ENCODE assay signal across 18 cellular contexts in the genomic region with DNA sequence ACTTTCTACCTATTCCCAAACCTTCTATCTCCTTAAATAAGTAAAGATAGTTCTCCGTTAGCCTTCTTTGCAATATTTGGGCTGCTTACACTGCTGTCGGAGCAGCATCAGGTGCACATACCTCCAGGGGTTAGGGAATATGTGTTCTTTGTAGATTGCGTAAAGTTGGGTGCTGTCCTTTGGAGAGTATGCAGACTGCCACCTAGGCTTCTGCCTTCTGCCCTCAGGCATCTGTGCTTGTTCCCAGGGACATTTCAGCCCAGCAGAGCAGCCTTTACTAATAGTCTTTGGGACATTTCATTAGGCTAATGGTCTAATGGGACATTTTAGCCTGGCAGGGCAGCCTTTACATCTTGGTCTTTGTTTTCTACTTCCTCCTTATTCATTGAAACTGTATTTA.
DNase-seq lines count a peak whose midpoint lies in the region; ATAC-seq and TF ChIP-seq lines count a peak whose summit lies in the region.
"Had no signal": no experiment of that assay in that cellular context is flagged by ENCODE, and none has a peak within 500 bp of the region (broad histone marks: within the 10 kb centered on the region; RNA-seq: fewer than 3 reads in every experiment).

No MANE protein-coding gene starts in this region.

- no peaks in the 10 kb centered on the region for H3K79me2 ChIP-seq in GM23338 (replicated peaks; ENCODE audit: insufficient read depth)
- H3K79me2 ChIP-seq in trophoblast cell (ENCODE audit: control insufficient read depth, insufficient read depth, low read length, poor library complexity), result no peaks in the 10 kb centered on the region

- H3K4me1 ChIP-seq in GM23338 (ENCODE audit: insufficient read depth), result no peaks in the 10 kb centered on the region
- H3K4me1 ChIP-seq in HEK293 (ENCODE audit: control insufficient read depth, insufficient read depth, low read length), result no peaks in the 10 kb centered on the region
- no peaks in the 10 kb centered on the region for H3K4me1 ChIP-seq in trophoblast cell (ENCODE audit: control insufficient read depth in 1 of 2, insufficient read depth in 2 of 2, low read length in 2 of 2)
- H3K4me1 ChIP-seq: BE2C had no signal

- peak; percentile 41; the same call in 2 of the 3 replicates for ATAC-seq in GM23338
- no peak for ATAC-seq in HG03354 (IDR thresholded peaks at IDR 0.05; ENCODE audit: poor library complexity, severe bottlenecking, unreplicated experiment)
- ATAC-seq: K562 had no signal

- DNase-seq in GM23338 (ENCODE audit: low spot score) (no peak), glutamatergic neuron (peak; percentile 34), trophoblast cell (peak; percentile 8 to 43)
- no peak for DNase-seq in stimulated activated CD4-positive, alpha-beta T cell treated with anti-CD3 and anti-CD28 coated beads, Interleukin-4, amount 100 ng/mL, for 24 hours
- DNase-seq in stimulated activated naive CD4-positive, alpha-beta T cell (lab: John Stamatoyannopoulos, UW), result no peak
- DNase-seq: ACHN; BE2C; C1 segment of cervical spinal cord; CD4-positive, CD25-positive, alpha-beta regulatory T cell; CD8-positive, alpha-beta memory T cell; DMS153; DMS79; GF-D8; GM23248; IMR-90 had no signal

- TF ChIP-seq CTCF in GM23338 (conservative IDR thresholded peaks at IDR 0.05; ENCODE audit: low read depth in 2 of 2), result 0 out of 4 replicates have a peak, but pooled peaks of 1 of the 2 experiments have one; percentile 7
- TF ChIP-seq CTCF in HEK293 (tag by site-specific recombination; IDR thresholded peaks at IDR 0.05), result no peak
- TF ChIP-seq CTCF in glutamatergic neuron (IDR thresholded peaks at IDR 0.05; ENCODE audit: partially characterized antibody, unreplicated experiment), result no peak

- POLR2A ChIA-PET in HEK293 (lab: Yijun Ruan, JAX), result no interaction called here

- H3K4me3 Mint-ChIP-seq in GM23338 (no peak overlapping the region), glutamatergic neuron (ENCODE audit: unreplicated experiment) (no peak overlapping the region)
- H3K4me3 Mint-ChIP-seq: CD4-positive, CD25-positive, alpha-beta regulatory T cell; CD8-positive, alpha-beta memory T cell had no signal

- no peak overlapping the region for H3K4ac ChIP-seq in trophoblast cell (ENCODE audit: low read depth, low read length)

- H3K27me3 ChIP-seq in GM23338 (ENCODE audit: insufficient read depth) (no peaks in the 10 kb centered on the region), trophoblast cell (ENCODE audit: insufficient read depth, low read length) (no peaks in the 10 kb centered on the region)
- H3K27me3 ChIP-seq: BE2C had no signal

- H4K12ac ChIP-seq in trophoblast cell (ENCODE audit: low read depth, low read length), result no peak overlapping the region

- no peaks in the 10 kb centered on the region for H3K9me3 ChIP-seq in HEK293 (ENCODE audit: control insufficient read depth, insufficient read depth, low read depth, low read length)
- H3K9me3 ChIP-seq in trophoblast cell (ENCODE audit: insufficient read depth, low read depth, low read length), result no peaks in the 10 kb centered on the region
- H3K9me3 ChIP-seq: BE2C had no signal

- H3K36me3 ChIP-seq in GM23338 (ENCODE audit: insufficient read depth) (no peaks in the 10 kb centered on the region), HEK293 (ENCODE audit: control insufficient read depth in 2 of 2, insufficient read depth in 1 of 2, low read length in 2 of 2) (no peaks in the 10 kb centered on the region), trophoblast cell (ENCODE audit: control insufficient read depth in 1 of 2, insufficient read depth in 2 of 2, low read length in 2 of 2) (no peaks in the 10 kb centered on the region)
- H3K36me3 ChIP-seq: BE2C had no signal

- H3K4me2 ChIP-seq in GM23338 (no peak overlapping the region), trophoblast cell (ENCODE audit: low read length) (no peak overlapping the region)

- H3K27me3 Mint-ChIP-seq in GM23338 (ENCODE audit: insufficient read depth, low read depth, poor library complexity) (peaks cover 3% of the 10 kb centered on the region), glutamatergic neuron (ENCODE audit: unreplicated experiment) (no peaks in the 10 kb centered on the region)
- H3K27me3 Mint-ChIP-seq: CD4-positive, CD25-positive, alpha-beta regulatory T cell had no signal

- H3K36me3 Mint-ChIP-seq in GM23338 (ENCODE audit: low read depth) (no peaks in the 10 kb centered on the region), glutamatergic neuron (ENCODE audit: unreplicated experiment) (no peaks in the 10 kb centered on the region)
- H3K36me3 Mint-ChIP-seq: CD4-positive, CD25-positive, alpha-beta regulatory T cell; CD8-positive, alpha-beta memory T cell had no signal

- no peak overlapping the region for H2BK5ac ChIP-seq in trophoblast cell (ENCODE audit: low read depth, low read length, poor library complexity)

- H4K20me1 ChIP-seq in GM23338 (replicated peaks; ENCODE audit: insufficient read depth), result no peaks in the 10 kb centered on the region

- CTCF ChIA-PET in HEK293 (lab: Yijun Ruan, JAX), result no interaction called here

- no peak overlapping the region for H2BK12ac ChIP-seq in trophoblast cell (ENCODE audit: low read length)

- no peak overlapping the region for H3K18ac ChIP-seq in trophoblast cell (ENCODE audit: low read length)

- H3K4me1 Mint-ChIP-seq in GM23338 (no peaks in the 10 kb centered on the region), glutamatergic neuron (ENCODE audit: low read depth, unreplicated experiment) (peaks cover 3% of the 10 kb centered on the region)
- H3K4me1 Mint-ChIP-seq: CD4-positive, CD25-positive, alpha-beta regulatory T cell; CD8-positive, alpha-beta memory T cell had no signal

- H3K27ac Mint-ChIP-seq in GM23338 (no peak overlapping the region), glutamatergic neuron (ENCODE audit: unreplicated experiment) (no peak overlapping the region)
- H3K27ac Mint-ChIP-seq: CD4-positive, CD25-positive, alpha-beta regulatory T cell; CD8-positive, alpha-beta memory T cell had no signal

- no peak overlapping the region for H2AK5ac ChIP-seq in trophoblast cell (ENCODE audit: low read length)

- no CpG with 5 or more reads among the region's 3 CpGs for WGBS in trophoblast cell (ENCODE audit: extremely low coverage, insufficient coverage, insufficient read length)

- no peak overlapping the region for H4K91ac ChIP-seq in trophoblast cell (ENCODE audit: low read depth, low read length)

- H3K27ac ChIP-seq in GM23338 (ENCODE audit: low read depth) (no peak overlapping the region), HEK293 (ENCODE audit: extremely low read depth, low read depth, low read length) (no peak overlapping the region), trophoblast cell (ENCODE audit: low read depth, low read length) (no peak overlapping the region)
- H3K27ac ChIP-seq: GM23248 had no signal

- no peaks in the 10 kb centered on the region for H3K79me1 ChIP-seq in trophoblast cell (ENCODE audit: low read length)

- no peak overlapping the region for H3K9ac ChIP-seq in trophoblast cell (ENCODE audit: low read length)
- H3K9ac ChIP-seq: GM23248 had no signal

- H2AFZ ChIP-seq in GM23338, result 0 out of 2 replicates have a peak overlapping the region, but pooled peaks have one; percentile 19
- H2AFZ ChIP-seq in trophoblast cell (ENCODE audit: insufficient read depth, low read length, poor library complexity), result no peak overlapping the region
- H2AFZ ChIP-seq: GM23248 had no signal

- no peak overlapping the region for H2BK120ac ChIP-seq in trophoblast cell (ENCODE audit: insufficient read depth, low read length, poor library complexity)

- H3K4me3 ChIP-seq in GM23338 (no peak overlapping the region), HEK293 (ENCODE audit: low read depth, low read length) (no peak overlapping the region), trophoblast cell (ENCODE audit: low read depth, low read length) (no peak overlapping the region)
- H3K4me3 ChIP-seq: GM23248, K562 had no signal

- H3K23ac ChIP-seq in trophoblast cell (ENCODE audit: low read length), result no peak overlapping the region

- no peaks in the 10 kb centered on the region for H3F3A ChIP-seq in GM23338 (replicated peaks; ENCODE audit: low read depth)

- H4K8ac ChIP-seq in trophoblast cell (ENCODE audit: low read depth, low read length), result no peak overlapping the region

- H3K9me3 Mint-ChIP-seq in GM23338 (no peaks in the 10 kb centered on the region), glutamatergic neuron (ENCODE audit: unreplicated experiment) (peaks cover 2% of the 10 kb centered on the region)

- no peaks in the 10 kb centered on the region for H3K9me2 ChIP-seq in GM23338 (ENCODE audit: insufficient read depth)

- H3K14ac ChIP-seq in trophoblast cell (ENCODE audit: low read length), result no peak overlapping the region

TF ChIP-seq in GM23338, 12 proteins besides CTCF, POLR2A, EP300 and RAD21 (continues in another document):
- no peak for TF ChIP-seq ZNF114 (CRISPR knock-in tag; IDR thresholded peaks at IDR 0.05)
- no peak for TF ChIP-seq JUNB (IDR thresholded peaks at IDR 0.05; ENCODE audit: unreplicated experiment)
- no peak for TF ChIP-seq NANOG (IDR thresholded peaks at IDR 0.05; ENCODE audit: borderline replicate concordance)
- TF ChIP-seq ZNF331 (CRISPR knock-in tag; IDR thresholded peaks at IDR 0.05; ENCODE audit: low read depth), result no peak
- no peak for TF ChIP-seq EZH2 (IDR thresholded peaks at IDR 0.05; ENCODE audit: low read depth, unreplicated experiment)
- no peak for TF ChIP-seq CREB1 (CRISPR knock-in tag; IDR thresholded peaks at IDR 0.05; ENCODE audit: low read depth)

TF ChIP-seq in HEK293, 187 proteins besides CTCF, POLR2A, EP300 and RAD21 (continues in another document):
- TF ChIP-seq ZNF529 (tag by site-specific recombination; IDR thresholded peaks at IDR 0.05; ENCODE audit: insufficient replicate concordance) (no peak), ZEB2 (tag by site-specific recombination; IDR thresholded peaks at IDR 0.05) (no peak)
- TF ChIP-seq, protein P1, sequence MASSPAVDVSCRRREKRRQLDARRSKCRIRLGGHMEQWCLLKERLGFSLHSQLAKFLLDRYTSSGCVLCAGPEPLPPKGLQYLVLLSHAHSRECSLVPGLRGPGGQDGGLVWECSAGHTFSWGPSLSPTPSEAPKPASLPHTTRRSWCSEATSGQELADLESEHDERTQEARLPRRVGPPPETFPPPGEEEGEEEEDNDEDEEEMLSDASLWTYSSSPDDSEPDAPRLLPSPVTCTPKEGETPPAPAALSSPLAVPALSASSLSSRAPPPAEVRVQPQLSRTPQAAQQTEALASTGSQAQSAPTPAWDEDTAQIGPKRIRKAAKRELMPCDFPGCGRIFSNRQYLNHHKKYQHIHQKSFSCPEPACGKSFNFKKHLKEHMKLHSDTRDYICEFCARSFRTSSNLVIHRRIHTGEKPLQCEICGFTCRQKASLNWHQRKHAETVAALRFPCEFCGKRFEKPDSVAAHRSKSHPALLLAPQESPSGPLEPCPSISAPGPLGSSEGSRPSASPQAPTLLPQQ (tag by site-specific recombination; IDR thresholded peaks at IDR 0.05), result no peak

Comparison
In these comparisons a context has a peak if more than half of its experiments do, and no peak if none do; other contexts are left out.
1. DNase-seq: peak in glutamatergic neuron (single experiment) and trophoblast cell (2 of 2); none in GM23338 (single experiment), stimulated activated CD4-positive, alpha-beta T cell treated with anti-CD3 and anti-CD28 coated beads, Interleukin-4, amount 100 ng/mL, for 24 hours (single experiment) and stimulated activated naive CD4-positive, alpha-beta T cell (0 of 6).